In genomic region chr13:63629591-63629990, GRCh38 we compare ENCODE assay signal across 28 cellular contexts.
"Had no signal": no experiment of that assay in that cellular context is flagged by ENCODE, and none has a peak within 500 bp of the region (broad histone marks: within the 10 kb centered on the region; RNA-seq: fewer than 3 reads in every experiment).

No MANE protein-coding gene starts in this region.

- FAIRE-seq: astrocyte, bronchial epithelial cell had no signal

- H3K4me1 ChIP-seq: heart left ventricle had no signal

- H3K36me3 ChIP-seq: brain microvascular endothelial cell, heart left ventricle, WERI-Rb-1 had no signal

- H3K4me3 ChIP-seq: coronary artery, dorsolateral prefrontal cortex, heart left ventricle had no signal

- ATAC-seq: activated CD4-positive, CD25-positive, alpha-beta regulatory T cell treated with anti-CD3 and anti-CD28 coated beads, Interleukin-2, amount 50 U/mL, for 24 hours; activated CD8-positive, alpha-beta T cell treated with anti-CD3 and anti-CD28 coated beads for 36 hours; activated T-cell treated with anti-CD3 and anti-CD28 coated beads, Interleukin-2, amount 50 U/mL, for 72 hours; esophagus mucosa; heart left ventricle had no signal

- H3K27me3 ChIP-seq: brain microvascular endothelial cell, dorsolateral prefrontal cortex, heart left ventricle had no signal

- DNase-seq: activated B cell treated with CpG ODN at 0.5 μM for 24 hours; activated CD4-positive, alpha-beta T cell treated with anti-CD3 and anti-CD28 coated beads for 48 hours; activated CD4-positive, alpha-beta T cell treated with anti-CD3 and anti-CD28 coated beads, Interleukin-2, amount 50 U/mL, for 1 hour; activated CD4-positive, alpha-beta T cell treated with anti-CD3 and anti-CD28 coated beads, Interleukin-2, amount 50 U/mL, for 48 hours; activated CD8-positive, alpha-beta memory T cell treated with anti-CD3 and anti-CD28 coated beads, Interleukin-2, amount 50 U/mL, for 48 hours; activated CD8-positive, alpha-beta T cell treated with anti-CD3 and anti-CD28 coated beads for 36 hours; activated gamma-delta T cell; activated naive CD4-positive, alpha-beta T cell; activated naive CD4-positive, alpha-beta T cell treated with anti-CD3 and anti-CD28 coated beads, Interleukin-2, amount 10 ng/mL, durations not matched to agents 7 days and 5 days; activated T-cell treated with anti-CD3 and anti-CD28 coated beads for 4 hours; activated T-cell treated with anti-CD3 and anti-CD28 coated beads, Interleukin-2, amount 50 U/mL, for 24 hours; activated T-cell treated with anti-CD3 and anti-CD28 coated beads, Interleukin-2, amount 50 U/mL, for 72 hours; amniotic stem cell; anterior cingulate cortex; brain microvascular endothelial cell; dorsolateral prefrontal cortex; effector memory CD4-positive, alpha-beta T cell; endodermal cell; foreskin fibroblast; glutamatergic neuron; heart left ventricle; T-helper 2 cell; WERI-Rb-1 had no signal

- H3K27ac ChIP-seq: brain microvascular endothelial cell, coronary artery, dorsolateral prefrontal cortex, heart left ventricle, WERI-Rb-1 had no signal
